Comparison of ENCODE assay signal across 8 cellular contexts in the genomic region with DNA sequence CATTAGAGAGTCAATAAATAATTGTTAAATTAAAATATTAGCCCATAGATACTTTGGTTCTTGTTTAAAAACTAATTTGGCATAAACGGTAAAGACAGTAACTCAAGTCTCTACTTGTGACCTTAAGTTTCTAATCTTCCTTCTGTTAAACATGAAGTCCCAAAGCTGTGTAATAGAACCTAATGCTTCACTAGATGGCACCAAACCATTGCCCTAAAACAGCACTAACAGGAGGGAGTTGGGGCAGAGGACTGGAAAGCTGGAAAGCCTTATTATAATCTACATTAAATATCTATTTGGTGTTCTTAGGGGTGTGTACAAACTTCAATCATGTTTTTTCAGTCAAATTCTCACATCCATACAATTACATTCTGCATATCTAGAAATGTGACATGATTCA.
DNase-seq lines count a peak whose midpoint lies in the region; ATAC-seq, FAIRE-seq and TF ChIP-seq lines count a peak whose summit lies in the region.

No MANE protein-coding gene starts in this region.

- no peak overlapping the region for H3K4me3 Mint-ChIP-seq in glutamatergic neuron (ENCODE audit: unreplicated experiment)
- H3K4me3 Mint-ChIP-seq in natural killer cell treated with Interleukin-12 subunit alpha and Interleukin-12 subunit beta and Interleukin-15 and Interleukin-18, amount 100 ng/mL, for 72 hours = no peak overlapping the region

- H3K9me3 Mint-ChIP-seq in glutamatergic neuron (ENCODE audit: unreplicated experiment) = no peaks in the 10 kb centered on the region
- peaks cover 3% of the 10 kb centered on the region for H3K9me3 Mint-ChIP-seq in natural killer cell treated with Interleukin-12 subunit alpha and Interleukin-12 subunit beta and Interleukin-15 and Interleukin-18, amount 100 ng/mL, for 72 hours

- no peaks in the 10 kb centered on the region for H3K36me3 Mint-ChIP-seq in glutamatergic neuron (ENCODE audit: unreplicated experiment)
- no peaks in the 10 kb centered on the region for H3K36me3 Mint-ChIP-seq in natural killer cell treated with Interleukin-12 subunit alpha and Interleukin-12 subunit beta and Interleukin-15 and Interleukin-18, amount 100 ng/mL, for 72 hours

- no peak for ATAC-seq in natural killer cell treated with Interleukin-12 subunit alpha and Interleukin-12 subunit beta and Interleukin-15 and Interleukin-18, amount 100 ng/mL, for 72 hours
- no peak for ATAC-seq in HG03521 (IDR thresholded peaks at IDR 0.05; ENCODE audit: unreplicated experiment)

- peaks cover 7% of the 10 kb centered on the region for H3K4me1 Mint-ChIP-seq in glutamatergic neuron (ENCODE audit: low read depth, unreplicated experiment)
- H3K4me1 Mint-ChIP-seq in natural killer cell treated with Interleukin-12 subunit alpha and Interleukin-12 subunit beta and Interleukin-15 and Interleukin-18, amount 100 ng/mL, for 72 hours (ENCODE audit: low read depth in 2 of 2) = no peaks in the 10 kb centered on the region

- no peak overlapping the region for H3K27ac Mint-ChIP-seq in glutamatergic neuron (ENCODE audit: unreplicated experiment)
- no peak overlapping the region for H3K27ac Mint-ChIP-seq in natural killer cell treated with Interleukin-12 subunit alpha and Interleukin-12 subunit beta and Interleukin-15 and Interleukin-18, amount 100 ng/mL, for 72 hours

- peak; percentile 18 for TF ChIP-seq CTCF in glutamatergic neuron (IDR thresholded peaks at IDR 0.05; ENCODE audit: partially characterized antibody, unreplicated experiment)

- H3K27me3 Mint-ChIP-seq in glutamatergic neuron (ENCODE audit: unreplicated experiment) = no peaks in the 10 kb centered on the region
- H3K27me3 Mint-ChIP-seq in natural killer cell treated with Interleukin-12 subunit alpha and Interleukin-12 subunit beta and Interleukin-15 and Interleukin-18, amount 100 ng/mL, for 72 hours = no peaks in the 10 kb centered on the region

- peak; percentile 32 for DNase-seq in EH (ENCODE audit: low read depth)
- DNase-seq in HS-5 (ENCODE audit: low read depth) = peak; percentile 15
- peak; percentile 9 for DNase-seq in RCC 7860 (ENCODE audit: low spot score)
- no peak for DNase-seq in glutamatergic neuron
- DNase-seq in natural killer cell treated with Interleukin-12 subunit alpha and Interleukin-12 subunit beta and Interleukin-15 and Interleukin-18, amount 100 ng/mL, for 72 hours (ENCODE audit: low spot score) = no peak
- no peak for DNase-seq in T-helper 2 cell
- DNase-seq in effector CD4-positive, alpha-beta T cell = no peak

- FAIRE-seq in RCC 7860 (lab: Jason Lieb, UNC) = no peak

Comparison
In these comparisons a context has a peak if more than half of its experiments do, and no peak if none do; other contexts are left out.
1. DNase-seq: peak in EH (single experiment), HS-5 (single experiment) and RCC 7860 (single experiment); none in glutamatergic neuron (single experiment), natural killer cell treated with Interleukin-12 subunit alpha and Interleukin-12 subunit beta and Interleukin-15 and Interleukin-18, amount 100 ng/mL, for 72 hours (single experiment), T-helper 2 cell (0 of 5) and effector CD4-positive, alpha-beta T cell (single experiment).